In the genomic region with DNA sequence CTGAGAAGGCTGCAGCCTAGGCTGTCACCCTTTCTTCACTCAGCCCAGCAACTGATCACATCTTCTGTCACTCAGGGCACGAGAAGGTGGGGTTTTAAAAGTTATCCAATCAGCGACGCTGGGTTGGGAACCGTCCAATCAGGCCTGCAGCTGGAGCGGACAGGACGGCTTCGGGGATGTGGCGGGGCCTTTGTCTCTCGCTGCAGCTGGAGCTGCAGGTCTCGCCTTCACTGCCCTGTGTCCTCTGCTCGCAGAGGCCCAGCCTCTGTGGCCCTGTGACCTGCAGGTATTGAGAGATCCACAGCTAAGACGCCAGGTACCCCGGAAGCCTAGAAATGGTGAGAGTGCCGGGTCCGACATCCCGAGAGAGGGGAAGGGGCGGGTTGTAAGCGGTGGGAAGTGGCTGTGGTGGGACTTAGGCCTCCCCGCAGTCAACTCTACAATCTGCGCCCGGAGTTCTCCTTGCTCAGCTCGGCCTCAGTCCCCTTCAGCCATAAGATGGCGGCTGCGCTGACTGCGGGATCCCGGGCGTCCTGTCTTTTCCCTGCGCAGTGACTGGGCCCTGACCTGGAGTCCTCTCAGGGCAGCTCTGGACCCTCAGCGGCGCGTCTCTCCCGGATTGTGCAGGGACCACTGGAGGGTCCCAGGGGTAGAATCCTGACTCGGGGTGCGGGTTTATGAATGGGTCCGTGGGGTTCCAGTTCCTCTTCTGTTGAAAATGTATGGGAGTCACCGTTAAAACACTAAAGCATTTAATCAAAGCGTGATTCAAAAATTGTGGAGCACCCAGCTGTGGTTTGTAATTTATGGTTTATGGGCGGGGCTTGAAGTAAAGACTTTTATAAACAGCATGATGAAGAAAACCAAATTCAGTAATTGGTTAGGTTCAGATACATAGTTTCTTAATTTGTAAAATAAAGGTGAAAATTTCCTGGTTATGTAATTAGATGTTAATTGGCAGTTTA, we compare ENCODE assay signal across 1 cellular context.
TF ChIP-seq lines count a peak whose summit lies in the region.

Gene ZNF714 (plus strand): TSS at position 193 of the 965 bp plus-strand sequence. CDS start 16,066 bp downstream, outside the sequence.

TF ChIP-seq in liver, 16 proteins besides CTCF, POLR2A, EP300 and RAD21 (continued from another document):
- TF ChIP-seq JUND (IDR thresholded peaks at IDR 0.05) (no peak), FOXA2 (IDR thresholded peaks at IDR 0.05) (no peak), MAX (IDR thresholded peaks at IDR 0.05) (no peak)
TF ChIP-seq in liver: peak in this region for 3.
